Comparison of ENCODE assay signal across 2 cellular contexts in genomic region chr2:175167792-175168563, GRCh38.
TF ChIP-seq lines count a peak whose summit lies in the region.

Gene ATF2, minus strand, starts transcription at chr2:175168203. Its CDS starts 31,760 bp downstream, at chr2:175136443.

TF ChIP-seq in IMR-90, 13 proteins besides CTCF, POLR2A, EP300 and RAD21 (continued from another document):
- no peak for TF ChIP-seq SMC3 (IDR thresholded peaks at IDR 0.05; ENCODE audit: low read depth, low read length)
- TF ChIP-seq MAFK (IDR thresholded peaks at IDR 0.05; ENCODE audit: low read depth, low read length): no peak
- no peak for TF ChIP-seq FOS (IDR thresholded peaks at IDR 0.05; ENCODE audit: low read depth, low read length)
- TF ChIP-seq NFE2L2 (IDR thresholded peaks at IDR 0.05; ENCODE audit: low read depth, low read length): no peak
- TF ChIP-seq USF2 (IDR thresholded peaks at IDR 0.05; ENCODE audit: low read depth, low read length): peak; percentile 73
- TF ChIP-seq MXI1 (IDR thresholded peaks at IDR 0.05; ENCODE audit: borderline replicate concordance, low read depth, low read length): peak; percentile 10; the same call in 1 of the 2 replicates
- TF ChIP-seq BHLHE40 (IDR thresholded peaks at IDR 0.05; ENCODE audit: low read depth, low read length): 0 out of 2 replicates have a peak, but pooled peaks have one; percentile 12
- no peak for TF ChIP-seq RFX5 (IDR thresholded peaks at IDR 0.05; ENCODE audit: low read depth, low read length)
- TF ChIP-seq CHD1 (IDR thresholded peaks at IDR 0.05; ENCODE audit: low read depth, low read length): no peak
- TF ChIP-seq ELK1 (IDR thresholded peaks at IDR 0.05; ENCODE audit: borderline replicate concordance, low read depth, low read length): no peak
- peak; percentile 93 for TF ChIP-seq MAZ (IDR thresholded peaks at IDR 0.05; ENCODE audit: borderline replicate concordance, low read depth, low read length)
- TF ChIP-seq RCOR1 (IDR thresholded peaks at IDR 0.05; ENCODE audit: insufficient replicate concordance, low read length): no peak

TF ChIP-seq in endothelial cell of umbilical vein, 7 proteins besides CTCF, POLR2A, EP300 and RAD21:
- TF ChIP-seq, protein P1, sequence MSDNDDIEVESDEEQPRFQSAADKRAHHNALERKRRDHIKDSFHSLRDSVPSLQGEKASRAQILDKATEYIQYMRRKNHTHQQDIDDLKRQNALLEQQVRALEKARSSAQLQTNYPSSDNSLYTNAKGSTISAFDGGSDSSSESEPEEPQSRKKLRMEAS (IDR thresholded peaks at IDR 0.05; ENCODE audit: insufficient read depth, insufficient read length): peak; percentile 4
- TF ChIP-seq POLR2AphosphoS5 (IDR thresholded peaks at IDR 0.05; ENCODE audit: insufficient read depth, low read depth, low read length) (peak; percentile 60), GATA2 (IDR thresholded peaks at IDR 0.05; ENCODE audit: insufficient read depth, insufficient read length, low read depth, low read length) (no peak)
